4 cellular contexts compared by ENCODE assay signal in the genomic region with DNA sequence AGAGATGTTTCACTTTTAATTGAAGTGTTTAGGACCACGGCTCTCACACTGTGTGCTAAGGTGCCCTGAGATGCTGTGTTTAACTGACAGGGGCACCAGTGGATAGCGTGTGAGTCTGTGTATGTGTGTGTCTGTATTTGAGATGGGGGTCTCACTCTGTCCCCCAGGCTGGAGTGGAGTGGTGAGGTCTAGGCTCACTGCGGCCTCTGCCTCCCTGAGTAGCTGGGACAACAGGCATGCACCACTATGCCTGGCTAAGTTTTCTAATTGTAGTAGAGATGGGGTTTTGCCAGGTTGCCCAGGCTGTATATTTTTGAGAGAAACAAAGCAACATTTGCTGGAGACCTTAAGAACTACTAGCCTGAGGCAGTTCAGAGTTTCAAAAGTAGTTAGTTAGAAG.
DNase-seq lines count a peak whose midpoint lies in the region; ATAC-seq and TF ChIP-seq lines count a peak whose summit lies in the region.
"Not testable (repeated sequence)": the region's sequence is repeated elsewhere in the genome, so short reads cannot be mapped to it uniquely, and the experiment has no call there.

No MANE protein-coding gene starts in this region.

- not testable (repeated sequence) for H3K4me1 ChIP-seq in esophagus muscularis mucosa, upper lobe of right lung

- not testable (repeated sequence) for ATAC-seq in upper lobe of right lung

- not testable (repeated sequence) for H3K4me3 Mint-ChIP-seq in activated CD4-positive, alpha-beta T cell treated with anti-CD3 and anti-CD28 coated beads, Interleukin-2, amount 10 ng/mL, durations not matched to agents 24 days and 14 days

- 81% methylated on average over 3 of the region's 3 CpGs for WGBS in esophagus muscularis mucosa

- not testable (repeated sequence) for TF ChIP-seq POLR2A in esophagus muscularis mucosa (IDR thresholded peaks at IDR 0.05; ENCODE audit: low read depth)

- H3K27ac Mint-ChIP-seq in activated CD4-positive, alpha-beta T cell treated with anti-CD3 and anti-CD28 coated beads, Interleukin-2, amount 10 ng/mL, durations not matched to agents 24 days and 14 days, result not testable (repeated sequence)

- not testable (repeated sequence) for H3K27me3 Mint-ChIP-seq in activated CD4-positive, alpha-beta T cell treated with anti-CD3 and anti-CD28 coated beads, Interleukin-2, amount 10 ng/mL, durations not matched to agents 24 days and 14 days

- TF ChIP-seq EP300 in esophagus muscularis mucosa (IDR thresholded peaks at IDR 0.05), result not testable (repeated sequence)

- not testable (repeated sequence) for H3K9me3 Mint-ChIP-seq in activated CD4-positive, alpha-beta T cell treated with anti-CD3 and anti-CD28 coated beads, Interleukin-2, amount 10 ng/mL, durations not matched to agents 24 days and 14 days

- not testable (repeated sequence) for H3K36me3 Mint-ChIP-seq in activated CD4-positive, alpha-beta T cell treated with anti-CD3 and anti-CD28 coated beads, Interleukin-2, amount 10 ng/mL, durations not matched to agents 24 days and 14 days (ENCODE audit: low read depth)

- not testable (repeated sequence) for H3K27ac ChIP-seq in esophagus muscularis mucosa (replicated peaks in 1 of 4); upper lobe of right lung

- not testable (repeated sequence) for TF ChIP-seq CTCF in esophagus muscularis mucosa (IDR thresholded peaks at IDR 0.05); upper lobe of right lung (IDR thresholded peaks at IDR 0.05)

- H3K27me3 ChIP-seq in esophagus muscularis mucosa, upper lobe of right lung: not testable (repeated sequence)

- intact Hi-C loops in activated CD4-positive, alpha-beta T cell treated with anti-CD3 and anti-CD28 coated beads, Interleukin-2, amount 10 ng/mL, durations not matched to agents 24 days and 14 days (cut with micrococcal nuclease); esophagus muscularis mucosa (cut with DNase I); upper lobe of right lung (cut with DNase I): not testable (repeated sequence)

- H3K4me1 Mint-ChIP-seq in activated CD4-positive, alpha-beta T cell treated with anti-CD3 and anti-CD28 coated beads, Interleukin-2, amount 10 ng/mL, durations not matched to agents 24 days and 14 days, result not testable (repeated sequence)

- H3K36me3 ChIP-seq in esophagus muscularis mucosa, upper lobe of right lung: not testable (repeated sequence)

- H3K4me3 ChIP-seq in esophagus muscularis mucosa, upper lobe of right lung: not testable (repeated sequence)

- not testable (repeated sequence) for H3K9me3 ChIP-seq in esophagus muscularis mucosa, upper lobe of right lung

- peak; percentile 44 for DNase-seq in activated CD4-positive, alpha-beta T cell treated with anti-CD3 and anti-CD28 coated beads, Interleukin-2, amount 10 ng/mL, durations not matched to agents 24 days and 14 days
- peak; percentile 84 for DNase-seq in esophagus muscularis mucosa (ENCODE audit: extremely low spot score)
- peak; percentile 77 for DNase-seq in mesenteric fat pad (ENCODE audit: low spot score)
- peak; percentile 28 for DNase-seq in upper lobe of right lung

Comparison
In these comparisons a context has a peak if more than half of its experiments do, and no peak if none do; other contexts are left out.
1. DNase-seq: peak in every context shown above with its lines; median percentile 84 in esophagus muscularis mucosa; 77 in mesenteric fat pad; 44 in activated CD4-positive, alpha-beta T cell treated with anti-CD3 and anti-CD28 coated beads, Interleukin-2, amount 10 ng/mL, durations not matched to agents 24 days and 14 days; 28 in upper lobe of right lung.